In genomic region chr16:19555186-19555937, GRCh38 we compare ENCODE assay signal across 8 cellular contexts. TPM values are rescaled to one million over a fixed set of nuclear protein-coding genes. Genes with fewer than 3 reads are reported as not detected.
A peak's percentile ranks its signal among the peaks of the same experiment; 100 is the strongest.
DNase-seq lines count a peak whose midpoint lies in the region; ATAC-seq and TF ChIP-seq lines count a peak whose summit lies in the region.

A gene with protein sequence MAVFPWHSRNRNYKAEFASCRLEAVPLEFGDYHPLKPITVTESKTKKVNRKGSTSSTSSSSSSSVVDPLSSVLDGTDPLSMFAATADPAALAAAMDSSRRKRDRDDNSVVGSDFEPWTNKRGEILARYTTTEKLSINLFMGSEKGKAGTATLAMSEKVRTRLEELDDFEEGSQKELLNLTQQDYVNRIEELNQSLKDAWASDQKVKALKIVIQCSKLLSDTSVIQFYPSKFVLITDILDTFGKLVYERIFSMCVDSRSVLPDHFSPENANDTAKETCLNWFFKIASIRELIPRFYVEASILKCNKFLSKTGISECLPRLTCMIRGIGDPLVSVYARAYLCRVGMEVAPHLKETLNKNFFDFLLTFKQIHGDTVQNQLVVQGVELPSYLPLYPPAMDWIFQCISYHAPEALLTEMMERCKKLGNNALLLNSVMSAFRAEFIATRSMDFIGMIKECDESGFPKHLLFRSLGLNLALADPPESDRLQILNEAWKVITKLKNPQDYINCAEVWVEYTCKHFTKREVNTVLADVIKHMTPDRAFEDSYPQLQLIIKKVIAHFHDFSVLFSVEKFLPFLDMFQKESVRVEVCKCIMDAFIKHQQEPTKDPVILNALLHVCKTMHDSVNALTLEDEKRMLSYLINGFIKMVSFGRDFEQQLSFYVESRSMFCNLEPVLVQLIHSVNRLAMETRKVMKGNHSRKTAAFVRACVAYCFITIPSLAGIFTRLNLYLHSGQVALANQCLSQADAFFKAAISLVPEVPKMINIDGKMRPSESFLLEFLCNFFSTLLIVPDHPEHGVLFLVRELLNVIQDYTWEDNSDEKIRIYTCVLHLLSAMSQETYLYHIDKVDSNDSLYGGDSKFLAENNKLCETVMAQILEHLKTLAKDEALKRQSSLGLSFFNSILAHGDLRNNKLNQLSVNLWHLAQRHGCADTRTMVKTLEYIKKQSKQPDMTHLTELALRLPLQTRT (plus strand): TSS chr16:19555703. CDS start chr16:19555730, 27 bp downstream.

- TF ChIP-seq CTCF in GM06990 (IDR thresholded peaks at IDR 0.05; ENCODE audit: insufficient read depth, low read length, poor library complexity, severe bottlenecking) (peak; percentile 92), HFF-Myc (IDR thresholded peaks at IDR 0.05; ENCODE audit: low read depth, low read length, missing control alignments) (peak; percentile 68), gastroesophageal sphincter (IDR thresholded peaks at IDR 0.05) (peak; percentile 23 to 80 (median 72))

- no peak for TF ChIP-seq EP300 in gastroesophageal sphincter (IDR thresholded peaks at IDR 0.05)

- no peaks in the 10 kb centered on the region for H3K27me3 ChIP-seq in GM06990 (replicated peaks; ENCODE audit: control insufficient read depth, insufficient read depth, low read length)
- H3K27me3 ChIP-seq in gastroesophageal sphincter: no peaks in the 10 kb centered on the region

- H3K4me3 ChIP-seq in GM06990 (replicated peaks; ENCODE audit: low read depth, low read length): peak within 1 kb of the TSS; percentile 71
- peak within 1 kb of the TSS; percentile 77 for H3K4me3 ChIP-seq in HFF-Myc (replicated peaks; ENCODE audit: low read depth, low read length)
- peak within 1 kb of the TSS; percentile 81 for H3K4me3 ChIP-seq in SK-N-MC
- peak within 1 kb of the TSS; percentile 69 to 87 for H3K4me3 ChIP-seq in gastroesophageal sphincter

- H3K4me1 ChIP-seq in gastroesophageal sphincter: peaks cover 0 to 36% (median 2%) of the 10 kb centered on the region in 3 donors

- peak within 1 kb of the TSS; percentile 63 for H3K9ac ChIP-seq in SK-N-MC (ENCODE audit: insufficient read length)

- H3K9me3 ChIP-seq in SK-N-MC (ENCODE audit: low read depth, low read length) (no peaks in the 10 kb centered on the region), gastroesophageal sphincter (no peaks in the 10 kb centered on the region)

- no peaks in the 10 kb centered on the region for H3K36me3 ChIP-seq in GM06990 (ENCODE audit: control insufficient read depth, insufficient read depth, low read length)
- H3K36me3 ChIP-seq in SK-N-MC (ENCODE audit: insufficient read depth, low read length): peaks cover 14% of the 10 kb centered on the region; the same call in 1 of the 2 replicates
- peaks cover 0 to 15% of the 10 kb centered on the region in 2 donors for H3K36me3 ChIP-seq in gastroesophageal sphincter

- H3K27ac ChIP-seq in SK-N-MC (no peak within 1 kb of the TSS), gastroesophageal sphincter (peak within 1 kb of the TSS; percentile 60 to 93 (median 90))

- peak; percentile 31 to 45 for TF ChIP-seq POLR2A in gastroesophageal sphincter (IDR thresholded peaks at IDR 0.05)

- DNase-seq in GM06990 (ENCODE audit: extremely low read depth, insufficient read length) (peak; percentile 98), HFF-Myc (ENCODE audit: extremely low read depth, low read depth) (peak; percentile 96), NAMALWA (ENCODE audit: low spot score) (peak; percentile 96), SK-N-MC (ENCODE audit: low read depth, low spot score) (peak; percentile 53), non-pigmented ciliary epithelial cell (ENCODE audit: low read depth) (peak; percentile 95), superior temporal gyrus (ENCODE audit: extremely low spot score) (peak; percentile 96)
- peak; percentile 96 for DNase-seq in activated naive CD4-positive, alpha-beta T cell treated with anti-CD3 and anti-CD28 coated beads, Interleukin-2, amount 50 U/mL, for 16 hours

- ATAC-seq in gastroesophageal sphincter: peak; percentile 100

- 0% methylated on average over 4 of the region's 53 CpGs; no CpG with 5 or more reads in 1 of the 2 donors for WGBS in gastroesophageal sphincter (ENCODE audit: low coverage in 1 of 2), 2 donors

RNA-seq across cellular contexts. Expression of the gene that starts here (rescaled TPM):
- 10 to 100 TPM; 39.0 to 59.6 (median 46.9) TPM for total RNA-seq in gastroesophageal sphincter
